ENCODE assay signal across 10 cellular contexts in the genomic region with DNA sequence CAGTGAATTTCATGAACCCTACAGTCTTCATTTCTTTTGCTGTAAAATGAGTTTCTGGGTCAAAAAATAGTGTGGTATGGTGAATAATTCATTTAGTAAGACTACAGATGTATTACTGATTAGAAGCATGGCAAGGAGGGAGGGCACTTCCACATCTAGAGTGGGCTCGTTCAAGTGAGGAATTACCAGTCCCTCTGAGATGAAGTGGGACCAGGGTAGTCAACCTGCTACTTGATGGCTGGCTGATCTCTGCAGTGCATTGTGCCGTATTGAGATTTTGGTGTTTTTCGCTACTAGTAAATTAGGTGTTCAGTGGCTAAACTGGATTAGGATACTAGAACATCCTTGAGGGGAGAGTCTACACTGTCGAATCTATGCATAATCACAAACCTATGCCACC. TPM values are rescaled to one million over a fixed set of nuclear protein-coding genes. Genes with fewer than 3 reads are reported as not detected.
DNase-seq lines count a peak whose midpoint lies in the region; ATAC-seq and FAIRE-seq lines count a peak whose summit lies in the region.
"Had no signal": no experiment of that assay in that cellular context is flagged by ENCODE, and none has a peak within 500 bp of the region (broad histone marks: within the 10 kb centered on the region; RNA-seq: fewer than 3 reads in every experiment).

No MANE protein-coding gene starts in this region.

- H3K27ac ChIP-seq in epithelial cell of prostate: peak overlapping the region; percentile 38

- ATAC-seq in GM21447 (IDR thresholded peaks at IDR 0.05; ENCODE audit: unreplicated experiment) (peak; percentile 57), HG03139 (IDR thresholded peaks at IDR 0.05; ENCODE audit: unreplicated experiment) (peak; percentile 55)
- ATAC-seq: PC-3 had no signal

- no peak for DNase-seq in GM18507 (ENCODE audit: extremely low spot score, insufficient read length, low read depth)
- no peak for DNase-seq in epithelial cell of prostate (ENCODE audit: low read depth, low spot score)
- DNase-seq in ecto neural progenitor cell (ENCODE audit: low spot score): no peak
- no peak for DNase-seq in AG20443 (ENCODE audit: low spot score)
- DNase-seq in NCI-H1417 treated with DMSO at 0.1 percent for 48 hours (lab: John Stamatoyannopoulos, UW): no peak
- no peak for DNase-seq in H7
- DNase-seq: PC-3 had no signal

- H3K36me3 ChIP-seq in H7 (replicated peaks; ENCODE audit: control insufficient read depth, insufficient read depth, low read length): peaks cover 4% of the 10 kb centered on the region

- FAIRE-seq in GM18507 (lab: Jason Lieb, UNC): peak; percentile 50
- FAIRE-seq: bronchial epithelial cell had no signal

- no peaks in the 10 kb centered on the region for H3K27me3 ChIP-seq in H7 (ENCODE audit: control insufficient read depth, insufficient read depth, low read length)

- no peak overlapping the region for H3K4me3 ChIP-seq in H7 (ENCODE audit: insufficient read depth, low read depth, low read length)

RNA-seq across cellular contexts. Expression of gene CDC37L1, which starts 10.8 kb away (rescaled TPM):
- total RNA-seq in H7 (2014; rRNA removed; shearing (Covaris generic)): 18.8 and 20.4 TPM in 2 replicates

RNA-seq across cellular contexts. Expression of gene SPATA6L, which starts 23.9 kb away (rescaled TPM):
- 0.48 TPM in 1 of 2 replicates, not detected in the other for total RNA-seq in H7 (2014; rRNA removed; shearing (Covaris generic))
- total RNA-seq: PC-3 had no signal

RNA-seq across cellular contexts. Expression of gene PLPP6, which starts 28.1 kb away (rescaled TPM):
- total RNA-seq in H7 (2014; rRNA removed; shearing (Covaris generic)): 5.8 and 6.8 TPM in 2 replicates

RNA-seq across cellular contexts. Expression of gene AK3, which starts 50.9 kb away (rescaled TPM):
- total RNA-seq in H7 (2014; rRNA removed; shearing (Covaris generic)): 116 and 118 TPM in 2 replicates
